In the genomic region with DNA sequence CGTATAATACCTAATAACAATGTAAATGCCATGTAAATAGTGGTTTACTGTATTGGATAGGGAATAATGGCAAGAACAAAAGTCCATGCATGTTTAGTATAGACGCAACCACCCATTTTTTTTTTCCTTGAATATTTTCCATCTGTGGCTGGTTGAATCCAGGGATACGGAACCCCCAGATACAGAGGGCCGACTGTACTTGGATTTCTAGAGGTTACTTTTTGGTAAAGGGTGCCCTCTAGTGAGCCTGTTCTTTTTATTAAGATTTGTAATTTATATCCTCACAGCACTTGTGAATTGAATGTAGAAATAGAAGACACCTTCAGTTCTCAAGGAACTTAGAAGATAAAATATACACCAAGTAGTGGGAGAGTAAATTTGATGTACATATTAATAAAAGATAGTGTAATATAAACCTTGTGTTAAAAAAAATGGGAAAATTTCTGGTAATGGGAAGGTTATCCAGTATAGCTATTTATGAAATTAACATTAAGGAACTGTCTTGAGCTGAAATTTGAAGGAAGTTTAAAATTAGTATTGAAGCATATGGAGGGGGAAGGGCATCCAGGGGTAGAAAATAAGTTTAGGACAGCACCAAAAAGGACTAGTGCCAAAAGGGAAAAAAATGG, we compare ENCODE assay signal across 9 cellular contexts. TPM values are rescaled to one million over a fixed set of nuclear protein-coding genes. Genes with fewer than 3 reads are reported as not detected.
DNase-seq lines count a peak whose midpoint lies in the region; ATAC-seq and TF ChIP-seq lines count a peak whose summit lies in the region.
"Had no signal": no experiment of that assay in that cellular context is flagged by ENCODE, and none has a peak within 500 bp of the region (broad histone marks: within the 10 kb centered on the region; RNA-seq: fewer than 3 reads in every experiment).

No MANE protein-coding gene starts in this region.

- H3K27me3 Mint-ChIP-seq in GM23338 (ENCODE audit: insufficient read depth, low read depth, poor library complexity) (peaks cover 3% of the 10 kb centered on the region), chondrocyte (ENCODE audit: low read depth) (no peaks in the 10 kb centered on the region)
- no peaks in the 10 kb centered on the region for H3K27me3 Mint-ChIP-seq in activated T-cell treated with anti-CD3 and anti-CD28 coated beads, Interleukin-2, amount 50 U/mL, for 4 hours (ENCODE audit: low read depth)
- H3K27me3 Mint-ChIP-seq: effector memory CD8-positive, alpha-beta T cell had no signal

- TF ChIP-seq CTCF in GM23338 (conservative IDR thresholded peaks at IDR 0.05; ENCODE audit: low read depth in 2 of 2) (peak; percentile 59 to 70), chondrocyte (IDR thresholded peaks at IDR 0.05) (peak; percentile 88), lower lobe of right lung (IDR thresholded peaks at IDR 0.05) (peak; percentile 59)

- no peak overlapping the region for H2AFZ ChIP-seq in GM23338

- H3K36me3 Mint-ChIP-seq in GM23338 (ENCODE audit: low read depth) (no peaks in the 10 kb centered on the region), chondrocyte (ENCODE audit: low read depth) (no peaks in the 10 kb centered on the region)
- H3K36me3 Mint-ChIP-seq in activated T-cell treated with anti-CD3 and anti-CD28 coated beads, Interleukin-2, amount 50 U/mL, for 4 hours (ENCODE audit: insufficient read depth), result no peaks in the 10 kb centered on the region

- no peak overlapping the region for H3K27ac Mint-ChIP-seq in GM23338
- H3K27ac Mint-ChIP-seq in chondrocyte (ENCODE audit: unreplicated experiment), result no peak overlapping the region

- no peaks in the 10 kb centered on the region for H3K9me2 ChIP-seq in GM23338 (ENCODE audit: insufficient read depth)

- H3K4me2 ChIP-seq in GM23338, result no peak overlapping the region

- no peaks in the 10 kb centered on the region for H3K36me3 ChIP-seq in GM23338 (ENCODE audit: insufficient read depth)
- no peaks in the 10 kb centered on the region for H3K36me3 ChIP-seq in lower lobe of right lung

- H3K27ac ChIP-seq in GM23338 (ENCODE audit: low read depth), result no peak overlapping the region
- no peak overlapping the region for H3K27ac ChIP-seq in lower lobe of right lung

- H3K9me3 ChIP-seq in lower lobe of right lung, result no peaks in the 10 kb centered on the region

- no peak overlapping the region for H3K4me3 Mint-ChIP-seq in GM23338
- no peak overlapping the region for H3K4me3 Mint-ChIP-seq in chondrocyte (ENCODE audit: unreplicated experiment)
- H3K4me3 Mint-ChIP-seq in activated T-cell treated with anti-CD3 and anti-CD28 coated beads, Interleukin-2, amount 50 U/mL, for 4 hours, result no peak overlapping the region
- H3K4me3 Mint-ChIP-seq: effector memory CD8-positive, alpha-beta T cell had no signal

- peak; percentile 60 to 66 for DNase-seq in AML-193 (lab: John Stamatoyannopoulos, UW)
- peak; percentile 75 for DNase-seq in GM23338 (ENCODE audit: low spot score)
- DNase-seq in NCI-H748 treated with DMSO at 0.1 percent for 48 hours (lab: John Stamatoyannopoulos, UW), result peak; percentile 20
- no peak for DNase-seq in chondrocyte (ENCODE audit: low spot score)
- DNase-seq in lower lobe of right lung, result no peak
- DNase-seq in activated T-cell treated with anti-CD3 and anti-CD28 coated beads, Interleukin-2, amount 50 U/mL, for 4 hours, result no peak
- DNase-seq in HPDE6-E6E7 (ENCODE audit: extremely low spot score), result no peak
- no peak for DNase-seq in GM19238 (ENCODE audit: insufficient read length, low spot score)

- H4K20me1 ChIP-seq in GM23338 (replicated peaks; ENCODE audit: insufficient read depth), result no peaks in the 10 kb centered on the region

- no peak overlapping the region for H3K4me3 ChIP-seq in GM23338
- no peak overlapping the region for H3K4me3 ChIP-seq in lower lobe of right lung

- intact Hi-C loops in lower lobe of right lung (cut with DNase I), result no loop called here

- H3K4me1 Mint-ChIP-seq in GM23338 (no peaks in the 10 kb centered on the region), chondrocyte (ENCODE audit: low read depth) (no peaks in the 10 kb centered on the region)
- H3K4me1 Mint-ChIP-seq in activated T-cell treated with anti-CD3 and anti-CD28 coated beads, Interleukin-2, amount 50 U/mL, for 4 hours (ENCODE audit: low read depth), result peaks cover 25% of the 10 kb centered on the region

- H3K27me3 ChIP-seq in GM23338 (ENCODE audit: insufficient read depth), result no peaks in the 10 kb centered on the region
- no peaks in the 10 kb centered on the region for H3K27me3 ChIP-seq in lower lobe of right lung (ENCODE audit: low read depth)

- no peaks in the 10 kb centered on the region for H3K79me2 ChIP-seq in GM23338 (replicated peaks; ENCODE audit: insufficient read depth)

- no peaks in the 10 kb centered on the region for H3K4me1 ChIP-seq in GM23338 (ENCODE audit: insufficient read depth)
- no peaks in the 10 kb centered on the region for H3K4me1 ChIP-seq in lower lobe of right lung

- no peaks in the 10 kb centered on the region for H3K9me3 Mint-ChIP-seq in GM23338
- H3K9me3 Mint-ChIP-seq in chondrocyte (ENCODE audit: low read depth), result no peaks in the 10 kb centered on the region
- H3K9me3 Mint-ChIP-seq in activated T-cell treated with anti-CD3 and anti-CD28 coated beads, Interleukin-2, amount 50 U/mL, for 4 hours, result no peaks in the 10 kb centered on the region
- H3K9me3 Mint-ChIP-seq: effector memory CD8-positive, alpha-beta T cell had no signal

- H3F3A ChIP-seq in GM23338 (replicated peaks; ENCODE audit: low read depth), result no peaks in the 10 kb centered on the region

- ATAC-seq in GM23338 (peak; percentile 53), lower lobe of right lung (peak; percentile 55 to 73)
- no peak for ATAC-seq in activated T-cell treated with anti-CD3 and anti-CD28 coated beads, Interleukin-2, amount 50 U/mL, for 4 hours
- ATAC-seq: effector memory CD8-positive, alpha-beta T cell had no signal

TF ChIP-seq in GM23338, 12 proteins besides CTCF, POLR2A, EP300 and RAD21 (continues in another document):
- TF ChIP-seq JUNB (IDR thresholded peaks at IDR 0.05; ENCODE audit: unreplicated experiment), result no peak
- TF ChIP-seq EZH2 (IDR thresholded peaks at IDR 0.05; ENCODE audit: low read depth, unreplicated experiment), result no peak
- no peak for TF ChIP-seq STAT1 (IDR thresholded peaks at IDR 0.05; ENCODE audit: unreplicated experiment)
- TF ChIP-seq CREB1 (CRISPR knock-in tag; IDR thresholded peaks at IDR 0.05; ENCODE audit: low read depth), result no peak
- TF ChIP-seq, protein P1, sequence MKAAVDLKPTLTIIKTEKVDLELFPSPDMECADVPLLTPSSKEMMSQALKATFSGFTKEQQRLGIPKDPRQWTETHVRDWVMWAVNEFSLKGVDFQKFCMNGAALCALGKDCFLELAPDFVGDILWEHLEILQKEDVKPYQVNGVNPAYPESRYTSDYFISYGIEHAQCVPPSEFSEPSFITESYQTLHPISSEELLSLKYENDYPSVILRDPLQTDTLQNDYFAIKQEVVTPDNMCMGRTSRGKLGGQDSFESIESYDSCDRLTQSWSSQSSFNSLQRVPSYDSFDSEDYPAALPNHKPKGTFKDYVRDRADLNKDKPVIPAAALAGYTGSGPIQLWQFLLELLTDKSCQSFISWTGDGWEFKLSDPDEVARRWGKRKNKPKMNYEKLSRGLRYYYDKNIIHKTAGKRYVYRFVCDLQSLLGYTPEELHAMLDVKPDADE (IDR thresholded peaks at IDR 0.05), result no peak
- TF ChIP-seq EZH2phosphoT487 (IDR thresholded peaks at IDR 0.05; ENCODE audit: unreplicated experiment), result no peak

RNA-seq across cellular contexts. Expression of a gene that starts 32.0 kb away (rescaled TPM):
- 5.0 and 6.6 TPM in 2 replicates for total RNA-seq in GM23338 (2014; rRNA removed; shearing (Covaris generic))
- 4.6 and 6.0 TPM in 2 replicates for polyA plus RNA-seq in GM23338 (2016; fragmentation: Nextera tagmentation; extraction: Ambion mirVana)
- total RNA-seq in chondrocyte (7.0 to 7.2 TPM (median 7.0 TPM) in 3 replicates), lower lobe of right lung (19.6 TPM)
- total RNA-seq in activated T-cell treated with anti-CD3 and anti-CD28 coated beads, Interleukin-2, amount 50 U/mL, for 4 hours, result 10 to 100 TPM; 10.3 to 11.2 (median 10.8) TPM

Comparison
In these comparisons a context has a peak if more than half of its experiments do, and no peak if none do; other contexts are left out.
1. DNase-seq: peak in AML-193 (2 of 2), GM23338 (single experiment) and NCI-H748 treated with DMSO at 0.1 percent for 48 hours (single experiment); none in chondrocyte (single experiment), lower lobe of right lung (single experiment), activated T-cell treated with anti-CD3 and anti-CD28 coated beads, Interleukin-2, amount 50 U/mL, for 4 hours (single experiment), HPDE6-E6E7 (single experiment) and GM19238 (single experiment).
2. ATAC-seq: peak in GM23338 (single experiment) and lower lobe of right lung (2 of 2); none in activated T-cell treated with anti-CD3 and anti-CD28 coated beads, Interleukin-2, amount 50 U/mL, for 4 hours (0 of 2).
3. Peak in every context shown above with its lines, with median percentiles within 50 percentile points of each other: CTCF ChIP-seq.